In genomic region chr5:43066799-43067741, GRCh38 we compare ENCODE assay signal across 8 cellular contexts.
DNase-seq lines count a peak whose midpoint lies in the region; ATAC-seq and TF ChIP-seq lines count a peak whose summit lies in the region.

No MANE protein-coding gene starts in this region.

- peak; percentile 36 for ATAC-seq in HG03095 (IDR thresholded peaks at IDR 0.05; ENCODE audit: unreplicated experiment)

- H3K4me3 ChIP-seq in WERI-Rb-1 (ENCODE audit: low read depth, low read length): peak overlapping the region; percentile 82
- peak overlapping the region; percentile 85 to 86 for H3K4me3 ChIP-seq in cardiac fibroblast (replicated peaks in 1 of 2; ENCODE audit: low read depth in 2 of 2, low read length in 2 of 2)

- H3K9me3 ChIP-seq in WERI-Rb-1 (ENCODE audit: severe bottlenecking): peaks cover 5% of the 10 kb centered on the region

- DNase-seq in activated gamma-delta T cell treated with Interleukin-2 at 50 U/mL for 16 hours (peak; percentile 88), activated gamma-delta T cell (lab: John Stamatoyannopoulos, UW) (no peak), NCI-H2171 treated with DMSO at 0.1 percent for 48 hours (lab: John Stamatoyannopoulos, UW) (peak; percentile 93), WERI-Rb-1 (peak; percentile 76), cardiac fibroblast (ENCODE audit: low read depth in 2 of 2) (peak; percentile 94), iris pigment epithelial cell (ENCODE audit: low read depth) (peak; percentile 90)
- peak; percentile 76 to 84 for DNase-seq in stimulated activated CD4-positive, alpha-beta T cell treated with anti-CD3 and anti-CD28 coated beads, Interleukin-12 subunit alpha, Interleukin-12 subunit beta, amount 100 ng/mL, for 24 hours (ENCODE audit: low read depth in 2 of 2)

- peaks cover 9% of the 10 kb centered on the region for H3K27me3 ChIP-seq in WERI-Rb-1 (ENCODE audit: insufficient read depth, low read depth, severe bottlenecking)

- peaks cover 3% of the 10 kb centered on the region; the same call in 1 of the 2 replicates for H3K36me3 ChIP-seq in WERI-Rb-1

- no peak for TF ChIP-seq CTCF in WERI-Rb-1 (IDR thresholded peaks at IDR 0.05; ENCODE audit: low read depth, low read length)
- no peak for TF ChIP-seq CTCF in cardiac fibroblast (IDR thresholded peaks at IDR 0.05; ENCODE audit: low read depth, low read length)

- peak overlapping the region; percentile 54 for H3K27ac ChIP-seq in WERI-Rb-1
